Comparison of ENCODE assay signal across 32 cellular contexts in genomic region chr4:150662686-150663085, GRCh38.
"Had no signal": no experiment of that assay in that cellular context is flagged by ENCODE, and none has a peak within 500 bp of the region (broad histone marks: within the 10 kb centered on the region; RNA-seq: fewer than 3 reads in every experiment).

No MANE protein-coding gene starts in this region.

- H3K36me3 Mint-ChIP-seq: natural killer cell treated with Interleukin-12 subunit alpha and Interleukin-12 subunit beta and Interleukin-15 and Interleukin-18, amount 100 ng/mL, for 72 hours; neural progenitor cell had no signal

- ATAC-seq: esophagus mucosa; gastroesophageal sphincter; heart right ventricle; left colon; lower lobe of right lung; mucosa of descending colon; natural killer cell treated with Interleukin-12 subunit alpha and Interleukin-12 subunit beta and Interleukin-15 and Interleukin-18, amount 100 ng/mL, for 72 hours; sciatic nerve; stimulated activated memory B cell treated with anti-CD40 and anti-IgM and Interleukin-4, amounts not matched to agents 10 μg/mL and 1 μg/mL and 100 μg/mL, for 72 hours; stimulated activated naive CD8-positive, alpha-beta T cell treated with anti-CD3 and anti-CD28 coated beads, Interleukin-15, Interleukin-2, amounts not matched to agents 100 U/mL and 50 U/mL, for 24 hours had no signal

- H3K4me1 ChIP-seq: gastroesophageal sphincter, heart right ventricle, left ventricle myocardium inferior, lower lobe of right lung, parathyroid adenoma, testis, tibial artery had no signal

- H3K36me3 ChIP-seq: gastroesophageal sphincter, left ventricle myocardium inferior, lower lobe of right lung, neural progenitor cell, tibial artery had no signal

- H3K4me3 Mint-ChIP-seq: memory B cell; mesothelial cell of epicardium; naive B cell; natural killer cell treated with Interleukin-12 subunit alpha and Interleukin-12 subunit beta and Interleukin-15 and Interleukin-18, amount 100 ng/mL, for 72 hours; neural progenitor cell; stimulated activated memory B cell treated with anti-CD40 and anti-IgM and Interleukin-4, amounts not matched to agents 10 μg/mL and 1 μg/mL and 100 μg/mL, for 72 hours; type B pancreatic cell had no signal

- H3K27ac ChIP-seq: dorsolateral prefrontal cortex, gastroesophageal sphincter, heart right ventricle, left ventricle myocardium inferior, lower lobe of right lung, neural progenitor cell, parathyroid adenoma, testis, tibial artery had no signal

- H3K27ac Mint-ChIP-seq: memory B cell; mesothelial cell of epicardium; naive B cell; neural progenitor cell; progenitor cell of endocrine pancreas; stimulated activated memory B cell treated with anti-CD40 and anti-IgM and Interleukin-4, amounts not matched to agents 10 μg/mL and 1 μg/mL and 100 μg/mL, for 72 hours; type B pancreatic cell had no signal

- DNase-seq: cerebellar nuclear complex; cortex of kidney; dorsolateral prefrontal cortex; effector CD4-positive, alpha-beta T cell; foreskin fibroblast; heart right ventricle; hippocampal formation; islet precursor cell; kidney glomerular epithelial cell; left colon; left ventricle myocardium inferior; lower lobe of right lung; mucosa of descending colon; naive B cell; stimulated activated CD4-positive, alpha-beta T cell treated with anti-CD3 and anti-CD28 coated beads, Interleukin-2, amount 100 ng/mL, for 24 hours; stimulated activated CD4-positive, alpha-beta T cell treated with anti-CD3 and anti-CD28 coated beads, Interleukin-4, amount 100 ng/mL, for 24 hours; stimulated activated naive CD8-positive, alpha-beta T cell treated with anti-CD3 and anti-CD28 coated beads, Interleukin-15, Interleukin-2, amounts not matched to agents 100 U/mL and 50 U/mL, for 24 hours; substantia nigra; testis; tibial artery had no signal

- H3K27me3 ChIP-seq: dorsolateral prefrontal cortex, gastroesophageal sphincter, heart right ventricle, neural progenitor cell, testis, tibial artery had no signal

- H3K9me3 ChIP-seq: gastroesophageal sphincter, heart right ventricle, left ventricle myocardium inferior, lower lobe of right lung, mucosa of descending colon, testis, tibial artery had no signal

- H3K9ac ChIP-seq: neural progenitor cell, parathyroid adenoma had no signal

- H3K4me3 ChIP-seq: dorsolateral prefrontal cortex, gastroesophageal sphincter, heart right ventricle, left ventricle myocardium inferior, lower lobe of right lung, mucosa of descending colon, neural progenitor cell, smooth muscle cell, testis, tibial artery had no signal

- H3K4me1 Mint-ChIP-seq: mesothelial cell of epicardium; stimulated activated memory B cell treated with anti-CD40 and anti-IgM and Interleukin-4, amounts not matched to agents 10 μg/mL and 1 μg/mL and 100 μg/mL, for 72 hours had no signal

- H3K27me3 Mint-ChIP-seq: memory B cell; naive B cell; natural killer cell treated with Interleukin-12 subunit alpha and Interleukin-12 subunit beta and Interleukin-15 and Interleukin-18, amount 100 ng/mL, for 72 hours; progenitor cell of endocrine pancreas; stimulated activated memory B cell treated with anti-CD40 and anti-IgM and Interleukin-4, amounts not matched to agents 10 μg/mL and 1 μg/mL and 100 μg/mL, for 72 hours; type B pancreatic cell had no signal

- H3K9me3 Mint-ChIP-seq: memory B cell; naive B cell; natural killer cell treated with Interleukin-12 subunit alpha and Interleukin-12 subunit beta and Interleukin-15 and Interleukin-18, amount 100 ng/mL, for 72 hours; stimulated activated memory B cell treated with anti-CD40 and anti-IgM and Interleukin-4, amounts not matched to agents 10 μg/mL and 1 μg/mL and 100 μg/mL, for 72 hours; type B pancreatic cell had no signal
